7 cellular contexts compared by ENCODE assay signal in genomic region chr15:59501531-59502113, GRCh38.
DNase-seq lines count a peak whose midpoint lies in the region; ATAC-seq and TF ChIP-seq lines count a peak whose summit lies in the region.

No MANE protein-coding gene starts in this region.

- peak; percentile 34 for TF ChIP-seq CTCF in HL-60 (IDR thresholded peaks at IDR 0.05; ENCODE audit: insufficient read depth, low read length)
- peak; percentile 80 for TF ChIP-seq CTCF in fibroblast of mammary gland (conservative IDR thresholded peaks at IDR 0.05; ENCODE audit: control insufficient read depth, insufficient read depth, low read depth, low read length)

- H3K4me3 ChIP-seq in HL-60 (replicated peaks; ENCODE audit: insufficient read depth, low read length) (no peak overlapping the region), fibroblast of mammary gland (ENCODE audit: control insufficient read depth, low read depth, low read length) (no peak overlapping the region)

- peaks cover 2% of the 10 kb centered on the region for H3K27me3 ChIP-seq in HL-60 (ENCODE audit: insufficient read depth, poor library complexity, severe bottlenecking)

- H3K27ac ChIP-seq in HL-60 (replicated peaks): no peak overlapping the region

- in situ Hi-C loops in SK-MEL-5 (cut with HindIII; ENCODE audit: low pct_unique_long_range_greater_than_20kb, low sequenced_read_pairs): loop anchor here (10.0 to 25.0 kb wide), 2 partner anchors 364 to 497 kb away; no protein-coding TSS in a partner anchor

- no peak for ATAC-seq in GM21367 (IDR thresholded peaks at IDR 0.05; ENCODE audit: unreplicated experiment)

- peak; percentile 89 for DNase-seq in ELR (ENCODE audit: low read depth)
- no peak for DNase-seq in HL-60 (ENCODE audit: low read depth in 1 of 2, low spot score in 1 of 2)
- peak; percentile 82 for DNase-seq in SK-MEL-5 (ENCODE audit: low read depth, low spot score)
- peak; percentile 72 for DNase-seq in fibroblast of mammary gland (ENCODE audit: low read depth)
- DNase-seq in renal cortical epithelial cell (ENCODE audit: low read depth): peak; percentile 61
- no peak for DNase-seq in NCI-H1436 treated with DMSO at 0.1 percent for 48 hours (lab: John Stamatoyannopoulos, UW)

Comparison
In these comparisons a context has a peak if more than half of its experiments do, and no peak if none do; other contexts are left out.
1. DNase-seq: peak in ELR (single experiment), SK-MEL-5 (single experiment), fibroblast of mammary gland (single experiment) and renal cortical epithelial cell (single experiment); none in HL-60 (0 of 2) and NCI-H1436 treated with DMSO at 0.1 percent for 48 hours (single experiment).